19 cellular contexts compared by ENCODE assay signal in genomic region chr12:92463171-92463570, GRCh38.
"Had no signal": no experiment of that assay in that cellular context is flagged by ENCODE, and none has a peak within 500 bp of the region (broad histone marks: within the 10 kb centered on the region; RNA-seq: fewer than 3 reads in every experiment).

No MANE protein-coding gene starts in this region.

- H3K27ac ChIP-seq: body of pancreas, epithelial cell of prostate, foreskin keratinocyte, testis, upper lobe of right lung had no signal

- H3K4me2 ChIP-seq: hepatocyte had no signal

- H3K4me1 ChIP-seq: foreskin keratinocyte had no signal

- H3K9me3 ChIP-seq: body of pancreas, testis, upper lobe of right lung had no signal

- H3K79me2 ChIP-seq: hepatocyte had no signal

- H3K27ac Mint-ChIP-seq: activated CD4-positive, alpha-beta T cell treated with anti-CD3 and anti-CD28 coated beads, Interleukin-2, amount 10 ng/mL, durations not matched to agents 24 days and 14 days; activated CD8-positive, alpha-beta T cell treated with anti-CD3 and anti-CD28 coated beads for 36 hours; activated naive CD8-positive, alpha-beta T cell treated with anti-CD3 and anti-CD28 coated beads, Interleukin-2, amount 10 ng/mL, durations not matched to agents 7 days and 5 days; activated T-helper 17 cell treated with anti-CD3 and anti-CD28 coated beads, Interleukin-2, amount 50 U/mL, for 72 hours; nephron progenitor cell had no signal

- H3K27me3 Mint-ChIP-seq: activated CD4-positive, alpha-beta T cell treated with anti-CD3 and anti-CD28 coated beads, Interleukin-2, amount 10 ng/mL, durations not matched to agents 24 days and 14 days; activated CD8-positive, alpha-beta T cell treated with anti-CD3 and anti-CD28 coated beads for 36 hours; activated naive CD8-positive, alpha-beta T cell treated with anti-CD3 and anti-CD28 coated beads, Interleukin-2, amount 10 ng/mL, durations not matched to agents 7 days and 5 days; activated T-helper 17 cell treated with anti-CD3 and anti-CD28 coated beads, Interleukin-2, amount 50 U/mL, for 72 hours had no signal

- FAIRE-seq: islet of Langerhans had no signal

- H3K4me3 ChIP-seq: body of pancreas, hepatocyte, testis, upper lobe of right lung had no signal

- ATAC-seq: activated CD8-positive, alpha-beta T cell treated with anti-CD3 and anti-CD28 coated beads for 36 hours; activated T-helper 17 cell treated with anti-CD3 and anti-CD28 coated beads, Interleukin-2, amount 50 U/mL, for 72 hours; body of pancreas; foreskin keratinocyte; left cardiac atrium; upper lobe of right lung had no signal

- H3K36me3 ChIP-seq: upper lobe of right lung had no signal

- H3K9me3 Mint-ChIP-seq: activated CD8-positive, alpha-beta T cell treated with anti-CD3 and anti-CD28 coated beads for 36 hours; nephron progenitor cell had no signal

- H2AFZ ChIP-seq: hepatocyte had no signal

- H3K4me3 Mint-ChIP-seq: activated CD4-positive, alpha-beta T cell treated with anti-CD3 and anti-CD28 coated beads, Interleukin-2, amount 10 ng/mL, durations not matched to agents 24 days and 14 days; activated CD8-positive, alpha-beta T cell treated with anti-CD3 and anti-CD28 coated beads for 36 hours; activated naive CD8-positive, alpha-beta T cell treated with anti-CD3 and anti-CD28 coated beads, Interleukin-2, amount 10 ng/mL, durations not matched to agents 7 days and 5 days; activated T-helper 17 cell treated with anti-CD3 and anti-CD28 coated beads, Interleukin-2, amount 50 U/mL, for 72 hours; nephron progenitor cell had no signal

- DNase-seq: activated CD4-positive, alpha-beta T cell treated with anti-CD3 and anti-CD28 coated beads, Interleukin-2, amount 10 ng/mL, durations not matched to agents 24 days and 14 days; activated CD4-positive, CD25-positive, alpha-beta regulatory T cell; activated CD8-positive, alpha-beta T cell treated with anti-CD3 and anti-CD28 coated beads for 36 hours; activated naive CD4-positive, alpha-beta T cell; activated naive CD8-positive, alpha-beta T cell treated with anti-CD3 and anti-CD28 coated beads, Interleukin-2, amount 10 ng/mL, durations not matched to agents 7 days and 5 days; activated T-cell treated with anti-CD3 and anti-CD28 coated beads, Interleukin-2, amount 50 U/mL, for 1 hour; body of pancreas; dermis blood vessel endothelial cell; foreskin keratinocyte; left cardiac atrium; nephron progenitor cell; occipital lobe; retina; testis; upper lobe of right lung had no signal

- H3K27me3 ChIP-seq: body of pancreas, foreskin keratinocyte, hepatocyte, testis, upper lobe of right lung had no signal
